Comparison of ENCODE assay signal across 11 cellular contexts in genomic region chr10:16965740-16966447, GRCh38.
DNase-seq lines count a peak whose midpoint lies in the region; ATAC-seq and TF ChIP-seq lines count a peak whose summit lies in the region.
"Had no signal": no experiment of that assay in that cellular context is flagged by ENCODE, and none has a peak within 500 bp of the region (broad histone marks: within the 10 kb centered on the region; RNA-seq: fewer than 3 reads in every experiment).

No MANE protein-coding gene starts in this region.

- DNase-seq in Daoy (ENCODE audit: low read depth) (peak; percentile 97), SK-MEL-5 (ENCODE audit: low read depth, low spot score) (peak; percentile 96), foreskin fibroblast (peak; percentile 96 to 97), sciatic nerve (ENCODE audit: low spot score) (no peak), HUDEP-2 (lab: John Stamatoyannopoulos, UW; ENCODE audit: unreplicated experiment in 76 of 76) (no peak)
- DNase-seq: activated CD4-positive, alpha-beta T cell treated with anti-CD3 and anti-CD28 coated beads for 1 hour; NCI-H2029 treated with DMSO at 0.1 percent for 48 hours; stimulated activated naive CD8-positive, alpha-beta T cell treated with anti-CD3 and anti-CD28 coated beads, Interleukin-15, Interleukin-2, amounts not matched to agents 100 U/mL and 50 U/mL, for 24 hours had no signal

- in situ Hi-C loops in SK-MEL-5 (cut with HindIII; ENCODE audit: low pct_unique_long_range_greater_than_20kb, low sequenced_read_pairs): no loop called here

- ATAC-seq in sciatic nerve: peak; percentile 70
- ATAC-seq in GM21528 (IDR thresholded peaks at IDR 0.05; ENCODE audit: low FRiP score, unreplicated experiment): no peak
- ATAC-seq in HG02938 (IDR thresholded peaks at IDR 0.05; ENCODE audit: unreplicated experiment): no peak
- no peak for ATAC-seq in HG03457 (IDR thresholded peaks at IDR 0.05; ENCODE audit: unreplicated experiment)
- ATAC-seq: stimulated activated naive CD8-positive, alpha-beta T cell treated with anti-CD3 and anti-CD28 coated beads, Interleukin-15, Interleukin-2, amounts not matched to agents 100 U/mL and 50 U/mL, for 24 hours had no signal

- intact Hi-C loops in sciatic nerve (cut with DNase I): no loop called here

- H3K4me3 ChIP-seq in foreskin fibroblast (ENCODE audit: low read depth in 1 of 2, low read length in 2 of 2): no peak overlapping the region

- TF ChIP-seq CTCF in foreskin fibroblast (IDR thresholded peaks at IDR 0.05; ENCODE audit: low read depth, low read length): no peak

Comparison
In these comparisons a context has a peak if more than half of its experiments do, and no peak if none do; other contexts are left out.
1. DNase-seq: peak in Daoy (single experiment), SK-MEL-5 (single experiment) and foreskin fibroblast (2 of 2); none in sciatic nerve (single experiment) and HUDEP-2 (0 of 76).